Comparison of ENCODE assay signal across 35 cellular contexts in genomic region chr19:30118221-30118620, GRCh38.
"Had no signal": no experiment of that assay in that cellular context is flagged by ENCODE, and none has a peak within 500 bp of the region (broad histone marks: within the 10 kb centered on the region; RNA-seq: fewer than 3 reads in every experiment).

No MANE protein-coding gene starts in this region.

- H3K9me3 ChIP-seq: MG63 had no signal

- DNase-seq: Karpas-422, Kasumi-1, MG63, MM.1S, MV-4-11, NCI-H1048, NCI-H1092, NCI-H1092 treated with DMSO at 0.1 percent for 48 hours, NCI-H1105, NCI-H1105 treated with DMSO at 0.1 percent for 48 hours, NCI-H1417, NCI-H1417 treated with DMSO at 0.1 percent for 48 hours, NCI-H1436, NCI-H1436 treated with DMSO at 0.1 percent for 48 hours, NCI-H146, NCI-H1694, NCI-H1694 treated with DMSO at 0.1 percent for 48 hours, NCI-H187, NCI-H187 treated with DMSO at 0.1 percent for 48 hours, NCI-H1930, NCI-H2029, NCI-H2029 treated with DMSO at 0.1 percent for 48 hours, NCI-H2081, NCI-H2081 treated with DMSO at 0.1 percent for 48 hours, NCI-H2107, NCI-H2171, NCI-H2171 treated with DMSO at 0.1 percent for 48 hours, NCI-H2227 treated with DMSO at 0.1 percent for 48 hours, NCI-H226, NCI-H345, NCI-H446, NCI-H446 treated with DMSO at 0.1 percent for 48 hours, NCI-H510A, NCI-H510A treated with DMSO at 0.1 percent for 48 hours, NCI-H524 had no signal

- H3K4me3 ChIP-seq: MG63 had no signal

- H3K36me3 ChIP-seq: MG63 had no signal

- H3K27me3 ChIP-seq: MG63 had no signal
